In genomic region chr1:118556936-118557335, GRCh38 we compare ENCODE assay signal across 24 cellular contexts.
"Had no signal": no experiment of that assay in that cellular context is flagged by ENCODE, and none has a peak within 500 bp of the region (broad histone marks: within the 10 kb centered on the region; RNA-seq: fewer than 3 reads in every experiment).

No MANE protein-coding gene starts in this region.

- H3K36me3 ChIP-seq: gastrocnemius medialis, ovary, sigmoid colon, spleen, tibial artery, upper lobe of left lung had no signal

- H3K9me3 ChIP-seq: gastrocnemius medialis, ovary, psoas muscle, sigmoid colon, testis had no signal

- ATAC-seq: gastrocnemius medialis; left lobe of liver; naive thymus-derived CD4-positive, alpha-beta T cell; psoas muscle; right cardiac atrium; stimulated activated memory B cell treated with anti-CD40 and anti-IgM and Interleukin-4, amounts not matched to agents 10 μg/mL and 1 μg/mL and 100 μg/mL, for 72 hours; stimulated activated naive CD8-positive, alpha-beta T cell treated with anti-CD3 and anti-CD28 coated beads, Interleukin-15, Interleukin-2, amounts not matched to agents 100 U/mL and 50 U/mL, for 24 hours had no signal

- DNase-seq: dermis blood vessel endothelial cell; effector memory CD4-positive, alpha-beta T cell; gastrocnemius medialis; head of caudate nucleus; kidney; mesenchymal stem cell; midbrain; naive thymus-derived CD4-positive, alpha-beta T cell; occipital lobe; ovary; posterior cingulate gyrus; psoas muscle; right cardiac atrium; sigmoid colon; spleen; stimulated activated CD4-positive, alpha-beta T cell treated with anti-CD3 and anti-CD28 coated beads, Interleukin-4, amount 100 ng/mL, for 4 hours; stimulated activated naive CD8-positive, alpha-beta T cell treated with anti-CD3 and anti-CD28 coated beads, Interleukin-15, Interleukin-2, amounts not matched to agents 100 U/mL and 50 U/mL, for 24 hours; substantia nigra; testis; tibial artery; upper lobe of left lung had no signal

- H3K27ac ChIP-seq: coronary artery, gastrocnemius medialis, ovary, psoas muscle, sigmoid colon, spleen, testis, tibial artery, upper lobe of left lung had no signal

- H3K4me3 ChIP-seq: coronary artery, gastrocnemius medialis, ovary, psoas muscle, sigmoid colon, spleen, testis, tibial artery, upper lobe of left lung had no signal

- H3K27me3 ChIP-seq: gastrocnemius medialis, ovary, sigmoid colon, spleen, testis, tibial artery, upper lobe of left lung had no signal

- H3K4me1 ChIP-seq: gastrocnemius medialis, psoas muscle, sigmoid colon, spleen, testis, tibial artery, upper lobe of left lung had no signal
